Comparison of ENCODE assay signal across 1 cellular context in genomic region chr11:76609736-76610370, GRCh38.
TF ChIP-seq lines count a peak whose summit lies in the region.

No MANE protein-coding gene starts in this region.

TF ChIP-seq in IMR-90, 13 proteins besides CTCF, POLR2A, EP300 and RAD21:
- TF ChIP-seq CEBPB (IDR thresholded peaks at IDR 0.05; ENCODE audit: low read depth, low read length), result no peak
- TF ChIP-seq ELK1 (IDR thresholded peaks at IDR 0.05; ENCODE audit: borderline replicate concordance, low read depth, low read length), result no peak
- no peak for TF ChIP-seq RFX5 (IDR thresholded peaks at IDR 0.05; ENCODE audit: low read depth, low read length)
- TF ChIP-seq MAZ (IDR thresholded peaks at IDR 0.05; ENCODE audit: borderline replicate concordance, low read depth, low read length), result no peak
- TF ChIP-seq SMC3 (IDR thresholded peaks at IDR 0.05; ENCODE audit: low read depth, low read length), result no peak
- TF ChIP-seq BHLHE40 (IDR thresholded peaks at IDR 0.05; ENCODE audit: low read depth, low read length), result no peak
- TF ChIP-seq FOS (IDR thresholded peaks at IDR 0.05; ENCODE audit: low read depth, low read length), result no peak
- TF ChIP-seq RCOR1 (IDR thresholded peaks at IDR 0.05; ENCODE audit: insufficient replicate concordance, low read length), result no peak
- no peak for TF ChIP-seq USF2 (IDR thresholded peaks at IDR 0.05; ENCODE audit: low read depth, low read length)
- no peak for TF ChIP-seq CHD1 (IDR thresholded peaks at IDR 0.05; ENCODE audit: low read depth, low read length)
- no peak for TF ChIP-seq MAFK (IDR thresholded peaks at IDR 0.05; ENCODE audit: low read depth, low read length)
- TF ChIP-seq MXI1 (IDR thresholded peaks at IDR 0.05; ENCODE audit: borderline replicate concordance, low read depth, low read length), result no peak
- no peak for TF ChIP-seq NFE2L2 (IDR thresholded peaks at IDR 0.05; ENCODE audit: low read depth, low read length)
